8 cellular contexts compared by ENCODE assay signal in genomic region chr5:43602818-43603534, GRCh38. TPM values are rescaled to one million over a fixed set of nuclear protein-coding genes. Genes with fewer than 3 reads are reported as not detected.
DNase-seq lines count a peak whose midpoint lies in the region; ATAC-seq and FAIRE-seq lines count a peak whose summit lies in the region.

NNT (plus strand) TSS chr5:43603180; CDS start chr5:43609196, 6,016 bp downstream.

- peak; percentile 73 for ATAC-seq in HG03442 (IDR thresholded peaks at IDR 0.05; ENCODE audit: unreplicated experiment)

- DNase-seq in C1 segment of cervical spinal cord (lab: John Stamatoyannopoulos, UW) = peak in 13 of 14 donors; percentile 30 to 82 (median 72)
- DNase-seq in GM19239 (ENCODE audit: insufficient read length, low spot score) = peak; percentile 60
- DNase-seq in NCI-H748 treated with DMSO at 0.1 percent for 48 hours (lab: John Stamatoyannopoulos, UW) = peak; percentile 93
- DNase-seq in activated CD8-positive, alpha-beta memory T cell treated with anti-CD3 and anti-CD28 coated beads for 24 hours = peak; percentile 90
- DNase-seq in mesenteric fat pad (ENCODE audit: low spot score) = peak; percentile 93
- DNase-seq in stimulated activated CD8-positive, alpha-beta memory T cell treated with anti-CD3 and anti-CD28 coated beads, Interleukin-15, amount 100 ng/mL, for 24 hours (ENCODE audit: low read depth) = peak; percentile 53

- peak within 1 kb of the TSS; percentile 82 for H3K9ac ChIP-seq in endocrine pancreas (ENCODE audit: control insufficient read depth, insufficient read depth, low read length)

- H3K36me3 ChIP-seq in endocrine pancreas (ENCODE audit: control insufficient read depth, insufficient read depth, low read length) = no peaks in the 10 kb centered on the region

- no peaks in the 10 kb centered on the region for H3K9me3 ChIP-seq in endocrine pancreas (ENCODE audit: control insufficient read depth, low read length)

- no peaks in the 10 kb centered on the region for H3K27me3 ChIP-seq in endocrine pancreas (ENCODE audit: control insufficient read depth, insufficient read depth, low read length)

- H3K4me1 ChIP-seq in endocrine pancreas (ENCODE audit: control insufficient read depth, insufficient read depth, low read length) = peaks cover 3% of the 10 kb centered on the region

- FAIRE-seq in GM19239 (lab: Jason Lieb, UNC) = peak; percentile 66

- peak within 1 kb of the TSS; percentile 78 for H3K4me3 ChIP-seq in endocrine pancreas (ENCODE audit: control insufficient read depth, insufficient read depth, low read length)

RNA-seq across cellular contexts. Expression of gene NNT, which starts in this region (rescaled TPM):
- 81.6 TPM for total RNA-seq in mesenteric fat pad

Comparison
In these comparisons a context has a peak if more than half of its experiments do, and no peak if none do; other contexts are left out.
1. Peak in every context shown above with its lines: DNase-seq, ATAC-seq and H3K4me3 ChIP-seq.